ENCODE assay signal across 20 cellular contexts in genomic region chr13:32989331-32989730, GRCh38. TPM values are rescaled to one million over a fixed set of nuclear protein-coding genes. Genes with fewer than 3 reads are reported as not detected.
"Had no signal": no experiment of that assay in that cellular context is flagged by ENCODE, and none has a peak within 500 bp of the region (broad histone marks: within the 10 kb centered on the region; RNA-seq: fewer than 3 reads in every experiment).

No MANE protein-coding gene starts in this region.

- H3K36me3 ChIP-seq: upper lobe of right lung had no signal

- FAIRE-seq: keratinocyte, TTC549 had no signal

- H3K36me3 Mint-ChIP-seq: mesothelial cell of epicardium, WTC11 had no signal

- H3K27me3 ChIP-seq: dorsolateral prefrontal cortex, upper lobe of right lung had no signal

- H3K4me3 Mint-ChIP-seq: activated CD4-positive, alpha-beta T cell treated with anti-CD3 and anti-CD28 coated beads for 36 hours; mesothelial cell of epicardium; nephron progenitor cell; WTC11 had no signal

- DNase-seq: activated CD4-positive, alpha-beta T cell treated with anti-CD3 and anti-CD28 coated beads for 36 hours; activated CD4-positive, alpha-beta T cell treated with anti-CD3 and anti-CD28 coated beads, Interleukin-2, amount 50 U/mL, for 48 hours; activated gamma-delta T cell; amniotic stem cell; dorsolateral prefrontal cortex; foreskin melanocyte; glutamatergic neuron; nephron progenitor cell; stimulated activated CD4-positive, alpha-beta T cell treated with anti-CD3 and anti-CD28 coated beads, Interleukin-12 subunit alpha, Interleukin-12 subunit beta, amount 100 ng/mL, for 4 hours; stimulated activated CD4-positive, alpha-beta T cell treated with anti-CD3 and anti-CD28 coated beads, Interleukin-1b, Interleukin-23, amount 100 ng/mL, for 48 hours; stimulated activated CD8-positive, alpha-beta memory T cell treated with anti-CD3 and anti-CD28 coated beads, Interleukin-4, amount 100 ng/mL, for 48 hours; stimulated activated naive CD4-positive, alpha-beta T cell; upper lobe of right lung had no signal

- H3K9me3 ChIP-seq: upper lobe of right lung had no signal

- H3K27ac Mint-ChIP-seq: activated CD4-positive, alpha-beta T cell treated with anti-CD3 and anti-CD28 coated beads for 36 hours; activated naive CD8-positive, alpha-beta T cell; mesothelial cell of epicardium; nephron progenitor cell; T-helper 2 cell treated with Interferon-gamma antibody and Interleukin-4, amounts not matched to agents 5 μg/mL and 100 μg/mL, for 36 hours; WTC11 had no signal

- H3K4me1 Mint-ChIP-seq: nephron progenitor cell, WTC11 had no signal

- H3K27ac ChIP-seq: dorsolateral prefrontal cortex, upper lobe of right lung had no signal

- H3K4me1 ChIP-seq: upper lobe of right lung had no signal

- ATAC-seq: activated CD4-positive, alpha-beta T cell treated with anti-CD3 and anti-CD28 coated beads for 36 hours; upper lobe of right lung; WTC11 had no signal

RNA-seq across cellular contexts. Expression of gene KL, which starts 26.9 kb away (rescaled TPM):
- total RNA-seq: WTC11 had no signal
- polyA plus RNA-seq: fibroblast of lung, keratinocyte had no signal
